Comparison of ENCODE assay signal across 8 cellular contexts in genomic region chr9:132078369-132079356, GRCh38. TPM values are rescaled to one million over a fixed set of nuclear protein-coding genes. Genes with fewer than 3 reads are reported as not detected.
DNase-seq lines count a peak whose midpoint lies in the region; ATAC-seq and TF ChIP-seq lines count a peak whose summit lies in the region.

No MANE protein-coding gene starts in this region.

- H3K27ac Mint-ChIP-seq in Calu3 (ENCODE audit: unreplicated experiment) (peak overlapping the region; percentile 90), MCF 10A (ENCODE audit: low read depth, unreplicated experiment) (peak overlapping the region; percentile 90)
- H3K27ac Mint-ChIP-seq in stimulated activated effector memory CD8-positive, alpha-beta T cell treated with anti-CD3 and anti-CD28 coated beads, Interleukin-12 subunit alpha, Interleukin-12 subunit beta, amount 100 ng/mL, for 72 hours, result peak overlapping the region; percentile 93

- H3K4me1 Mint-ChIP-seq in Calu3 (ENCODE audit: low read depth, unreplicated experiment) (peaks cover 17% of the 10 kb centered on the region), MCF 10A (ENCODE audit: insufficient read depth, unreplicated experiment) (peaks cover 26% of the 10 kb centered on the region)
- H3K4me1 Mint-ChIP-seq in stimulated activated effector memory CD8-positive, alpha-beta T cell treated with anti-CD3 and anti-CD28 coated beads, Interleukin-12 subunit alpha, Interleukin-12 subunit beta, amount 100 ng/mL, for 72 hours, result peaks cover 49% of the 10 kb centered on the region

- H3K36me3 Mint-ChIP-seq in Calu3 (ENCODE audit: insufficient read depth, unreplicated experiment) (peaks cover 15% of the 10 kb centered on the region), MCF 10A (ENCODE audit: insufficient read depth, unreplicated experiment) (peaks cover 35% of the 10 kb centered on the region)
- H3K36me3 Mint-ChIP-seq in stimulated activated effector memory CD8-positive, alpha-beta T cell treated with anti-CD3 and anti-CD28 coated beads, Interleukin-12 subunit alpha, Interleukin-12 subunit beta, amount 100 ng/mL, for 72 hours, result peaks cover 25% of the 10 kb centered on the region

- DNase-seq in Calu3 (no peak), RPMI7951 (ENCODE audit: low read depth) (peak; percentile 69), MCF 10A (ENCODE audit: unreplicated experiment) (peak; percentile 52), left colon (peak in 1 of 2 donors; percentile 19)
- peak; percentile 10 to 61 for DNase-seq in stimulated activated effector memory CD8-positive, alpha-beta T cell treated with anti-CD3 and anti-CD28 coated beads, Interleukin-12 subunit alpha, Interleukin-12 subunit beta, amount 100 ng/mL, for 72 hours (ENCODE audit: low spot score in 2 of 2)

- H3K27me3 Mint-ChIP-seq in Calu3 (ENCODE audit: unreplicated experiment) (no peaks in the 10 kb centered on the region), MCF 10A (ENCODE audit: insufficient read depth, unreplicated experiment) (no peaks in the 10 kb centered on the region)

- POLR2A ChIA-PET in MCF 10A (lab: Yijun Ruan, JAX), result interaction anchor here (0.6 to 2.4 kb wide), 12 partner anchors 9 to 98 kb away, joined by 3 to 7 read pairs (median 3); no protein-coding TSS in a partner anchor

- TF ChIP-seq CTCF in Calu3 (IDR thresholded peaks at IDR 0.05; ENCODE audit: unreplicated experiment), result no peak
- no peak for TF ChIP-seq CTCF in MCF 10A (IDR thresholded peaks at IDR 0.05; ENCODE audit: unreplicated experiment)

- CTCF ChIA-PET in Calu3 (lab: Charles Lee) (interaction anchor here (1.0 to 1.2 kb wide), 2 partner anchors 27 to 158 kb away, joined by 3 to 4 read pairs; no protein-coding TSS in a partner anchor), MCF 10A (lab: Yijun Ruan, JAX) (interaction anchor here (0.6 to 0.7 kb wide), 2 partner anchors 242 to 870 kb away, joined by 3 to 5 read pairs; no protein-coding TSS in a partner anchor)

- intact Hi-C loops in Calu3 (cut with micrococcal nuclease; ENCODE audit: unreplicated experiment), result no loop called here
- intact Hi-C loops in MCF 10A (cut with micrococcal nuclease), result loop anchor here (10.0 kb wide), 1 partner anchor 86 kb away; the partner anchor contains the start of gene NTNG2
- intact Hi-C loops in left colon (cut with DNase I, micrococcal nuclease), result no loop called here

- ATAC-seq in HG03159 (IDR thresholded peaks at IDR 0.05; ENCODE audit: unreplicated experiment) (peak; percentile 10), left colon (peak; percentile 66), GM21367 (IDR thresholded peaks at IDR 0.05; ENCODE audit: unreplicated experiment) (no peak), GM18858 (IDR thresholded peaks at IDR 0.05; ENCODE audit: unreplicated experiment) (no peak)
- ATAC-seq in stimulated activated effector memory CD8-positive, alpha-beta T cell treated with anti-CD3 and anti-CD28 coated beads, Interleukin-12 subunit alpha, Interleukin-12 subunit beta, amount 100 ng/mL, for 72 hours, result peak; percentile 3

- H3K9me3 Mint-ChIP-seq in Calu3 (ENCODE audit: low read depth, unreplicated experiment) (no peaks in the 10 kb centered on the region), MCF 10A (ENCODE audit: unreplicated experiment) (no peaks in the 10 kb centered on the region)
- no peaks in the 10 kb centered on the region for H3K9me3 Mint-ChIP-seq in stimulated activated effector memory CD8-positive, alpha-beta T cell treated with anti-CD3 and anti-CD28 coated beads, Interleukin-12 subunit alpha, Interleukin-12 subunit beta, amount 100 ng/mL, for 72 hours

- BruUV-seq in Calu3 (replicated peaks; lab: Mats Ljungman, UMichigan) (no TSS peak), MCF 10A (replicated peaks; lab: Mats Ljungman, UMichigan) (no TSS peak)

- H3K4me3 Mint-ChIP-seq in Calu3 (ENCODE audit: low read depth, unreplicated experiment) (peak overlapping the region; percentile 96), MCF 10A (ENCODE audit: unreplicated experiment) (peak overlapping the region; percentile 97)
- H3K4me3 Mint-ChIP-seq in stimulated activated effector memory CD8-positive, alpha-beta T cell treated with anti-CD3 and anti-CD28 coated beads, Interleukin-12 subunit alpha, Interleukin-12 subunit beta, amount 100 ng/mL, for 72 hours, result peak overlapping the region; percentile 92

RNA-seq across cellular contexts. Expression of gene MED27, which starts 1.0 kb away (rescaled TPM):
- total RNA-seq in Calu3 (2022) (17.0 and 19.3 TPM in 2 replicates), MCF 10A (2022) (34.3 and 41.9 TPM in 2 replicates), left colon (10 to 100 TPM; 12.9 to 13.6 TPM)
- total RNA-seq in RPMI7951 (2014; rRNA removed; shearing (Covaris generic)), result 34.1 and 37.7 TPM in 2 replicates

Comparison
In these comparisons a context has a peak if more than half of its experiments do, and no peak if none do; other contexts are left out.
1. ATAC-seq: peak in HG03159 (single experiment), left colon (single experiment) and stimulated activated effector memory CD8-positive, alpha-beta T cell treated with anti-CD3 and anti-CD28 coated beads, Interleukin-12 subunit alpha, Interleukin-12 subunit beta, amount 100 ng/mL, for 72 hours (single experiment); none in GM21367 (single experiment) and GM18858 (single experiment).
2. Peak in every context shown above with its lines, with median percentiles within 50 percentile points of each other: H3K27ac Mint-ChIP-seq and H3K4me3 Mint-ChIP-seq.